ENCODE assay signal across 1 cellular context in genomic region chr11:506238-506949, GRCh38.
TF ChIP-seq lines count a peak whose summit lies in the region.

No MANE protein-coding gene starts in this region.

TF ChIP-seq in HepG2, 621 proteins besides CTCF, POLR2A, EP300 and RAD21 (continued from another document and continues in another):
- TF ChIP-seq ZNF205 (CRISPR knock-in tag; IDR thresholded peaks at IDR 0.05) (peak; percentile 70; the same call in 1 of the 2 replicates), ZNF138 (CRISPR knock-in tag; IDR thresholded peaks at IDR 0.05; ENCODE audit: low read depth) (0 out of 2 replicates have a peak, but pooled peaks have one; percentile 43), MIXL1 (CRISPR knock-in tag; IDR thresholded peaks at IDR 0.05) (no peak), MAF1 (CRISPR knock-in tag; IDR thresholded peaks at IDR 0.05; ENCODE audit: borderline replicate concordance) (0 out of 2 replicates have a peak, but pooled peaks have one; percentile 14), GATA4 (IDR thresholded peaks at IDR 0.05; ENCODE audit: borderline replicate concordance, low read depth) (no peak), CEBPG (CRISPR knock-in tag; IDR thresholded peaks at IDR 0.05) (no peak), ZNF564 (CRISPR knock-in tag; IDR thresholded peaks at IDR 0.05) (peak; percentile 86), ZNF883 (CRISPR knock-in tag; IDR thresholded peaks at IDR 0.05; ENCODE audit: not compliant biosample characterization) (peak; percentile 55), ZNF432 (CRISPR knock-in tag; IDR thresholded peaks at IDR 0.05; ENCODE audit: borderline replicate concordance) (no peak), HCFC1 (IDR thresholded peaks at IDR 0.05; ENCODE audit: low read depth, low read length) (peak; percentile 70), JARID2 (CRISPR knock-in tag; IDR thresholded peaks at IDR 0.05; ENCODE audit: insufficient replicate concordance) (no peak), NR3C1 (CRISPR knock-in tag; IDR thresholded peaks at IDR 0.05) (no peak), PRDM15 (CRISPR knock-in tag; IDR thresholded peaks at IDR 0.05) (0 out of 2 replicates have a peak, but pooled peaks have one; percentile 24), RFX5 (IDR thresholded peaks at IDR 0.05; ENCODE audit: low read depth, low read length) (no peak), YY1 (IDR thresholded peaks at IDR 0.05; ENCODE audit: insufficient read depth, insufficient replicate concordance, low read depth, low read length) (peak; percentile 20), ZNF563 (CRISPR knock-in tag; IDR thresholded peaks at IDR 0.05) (peak; percentile 19; the same call in 1 of the 2 replicates), ZNF773 (CRISPR knock-in tag; IDR thresholded peaks at IDR 0.05; ENCODE audit: borderline replicate concordance) (peak; percentile 49; the same call in 1 of the 2 replicates), ZSCAN12 (CRISPR knock-in tag; IDR thresholded peaks at IDR 0.05) (no peak; the same call in 1 of the 2 replicates), HOXA5 (CRISPR knock-in tag; IDR thresholded peaks at IDR 0.05) (peak; percentile 82; the same call in 1 of the 2 replicates), E2F2 (CRISPR knock-in tag; IDR thresholded peaks at IDR 0.05; ENCODE audit: borderline replicate concordance) (peak; percentile 75), ZNF282 (IDR thresholded peaks at IDR 0.05; ENCODE audit: partially characterized antibody) (no peak), TOE1 (CRISPR knock-in tag; IDR thresholded peaks at IDR 0.05) (no peak), ZFP90 (CRISPR knock-in tag; IDR thresholded peaks at IDR 0.05; ENCODE audit: borderline replicate concordance) (0 out of 2 replicates have a peak, but pooled peaks have one; percentile 22), PAF1 (CRISPR knock-in tag; IDR thresholded peaks at IDR 0.05) (no peak), SNAPC4 (CRISPR knock-in tag; IDR thresholded peaks at IDR 0.05) (peak; percentile 81; the same call in 1 of the 2 replicates), DNMT1 (CRISPR knock-in tag; IDR thresholded peaks at IDR 0.05) (no peak; the same call in 1 of the 2 replicates), NFATC3 (CRISPR knock-in tag; IDR thresholded peaks at IDR 0.05) (0 out of 2 replicates have a peak, but pooled peaks have one; percentile 90), ZNF616 (CRISPR knock-in tag; IDR thresholded peaks at IDR 0.05; ENCODE audit: low read depth) (no peak; the same call in 1 of the 2 replicates), CREBL2 (CRISPR knock-in tag; IDR thresholded peaks at IDR 0.05; ENCODE audit: borderline replicate concordance) (peak; percentile 13; the same call in 1 of the 2 replicates), FOSL1 (CRISPR knock-in tag; IDR thresholded peaks at IDR 0.05; ENCODE audit: borderline replicate concordance) (no peak), NFE2 (CRISPR knock-in tag; IDR thresholded peaks at IDR 0.05) (no peak), MYC (CRISPR knock-in tag; IDR thresholded peaks at IDR 0.05; ENCODE audit: borderline replicate concordance) (peak; percentile 92), ELF4 (CRISPR knock-in tag; IDR thresholded peaks at IDR 0.05; ENCODE audit: borderline replicate concordance) (peak; percentile 90; the same call in 1 of the 2 replicates), ZNF225 (CRISPR knock-in tag; IDR thresholded peaks at IDR 0.05) (0 out of 2 replicates have a peak, but pooled peaks have one; percentile 34), ZNF468 (CRISPR knock-in tag; IDR thresholded peaks at IDR 0.05) (0 out of 2 replicates have a peak, but pooled peaks have one; percentile 62), ZNF33A (CRISPR knock-in tag; IDR thresholded peaks at IDR 0.05; ENCODE audit: borderline replicate concordance) (no peak), ZBTB3 (CRISPR knock-in tag; IDR thresholded peaks at IDR 0.05; ENCODE audit: borderline replicate concordance, low read depth) (no peak), PHB2 (IDR thresholded peaks at IDR 0.05; ENCODE audit: partially characterized antibody) (no peak), RCOR2 (CRISPR knock-in tag; IDR thresholded peaks at IDR 0.05) (0 out of 2 replicates have a peak, but pooled peaks have one; percentile 18), GMEB2 (CRISPR knock-in tag; IDR thresholded peaks at IDR 0.05; ENCODE audit: low read depth) (peak; percentile 80), ZNF382 (CRISPR knock-in tag; IDR thresholded peaks at IDR 0.05; ENCODE audit: borderline replicate concordance) (no peak), GPBP1L1 (CRISPR knock-in tag; IDR thresholded peaks at IDR 0.05) (no peak), SMYD3 (CRISPR knock-in tag; IDR thresholded peaks at IDR 0.05) (no peak), IRF2 (CRISPR knock-in tag; IDR thresholded peaks at IDR 0.05) (0 out of 2 replicates have a peak, but pooled peaks have one; percentile 32), ZNF75D (CRISPR knock-in tag; IDR thresholded peaks at IDR 0.05; ENCODE audit: borderline replicate concordance) (no peak), ZGPAT (CRISPR knock-in tag; IDR thresholded peaks at IDR 0.05) (peak; percentile 73; the same call in 1 of the 2 replicates), TOPORS (CRISPR knock-in tag; IDR thresholded peaks at IDR 0.05) (no peak; the same call in 1 of the 2 replicates), UBTF (CRISPR knock-in tag; IDR thresholded peaks at IDR 0.05) (peak; percentile 72), ZNF501 (CRISPR knock-in tag; IDR thresholded peaks at IDR 0.05) (peak; percentile 89), THYN1 (CRISPR knock-in tag; IDR thresholded peaks at IDR 0.05; ENCODE audit: borderline replicate concordance, low read depth) (no peak), CCAR2 (optimal IDR thresholded peaks at IDR 0.05; ENCODE audit: low read depth, low read length) (no peak), TMF1 (CRISPR knock-in tag; IDR thresholded peaks at IDR 0.05; ENCODE audit: low read depth) (no peak), ZNF234 (CRISPR knock-in tag; conservative IDR thresholded peaks at IDR 0.05) (no peak)
